In the genomic region with DNA sequence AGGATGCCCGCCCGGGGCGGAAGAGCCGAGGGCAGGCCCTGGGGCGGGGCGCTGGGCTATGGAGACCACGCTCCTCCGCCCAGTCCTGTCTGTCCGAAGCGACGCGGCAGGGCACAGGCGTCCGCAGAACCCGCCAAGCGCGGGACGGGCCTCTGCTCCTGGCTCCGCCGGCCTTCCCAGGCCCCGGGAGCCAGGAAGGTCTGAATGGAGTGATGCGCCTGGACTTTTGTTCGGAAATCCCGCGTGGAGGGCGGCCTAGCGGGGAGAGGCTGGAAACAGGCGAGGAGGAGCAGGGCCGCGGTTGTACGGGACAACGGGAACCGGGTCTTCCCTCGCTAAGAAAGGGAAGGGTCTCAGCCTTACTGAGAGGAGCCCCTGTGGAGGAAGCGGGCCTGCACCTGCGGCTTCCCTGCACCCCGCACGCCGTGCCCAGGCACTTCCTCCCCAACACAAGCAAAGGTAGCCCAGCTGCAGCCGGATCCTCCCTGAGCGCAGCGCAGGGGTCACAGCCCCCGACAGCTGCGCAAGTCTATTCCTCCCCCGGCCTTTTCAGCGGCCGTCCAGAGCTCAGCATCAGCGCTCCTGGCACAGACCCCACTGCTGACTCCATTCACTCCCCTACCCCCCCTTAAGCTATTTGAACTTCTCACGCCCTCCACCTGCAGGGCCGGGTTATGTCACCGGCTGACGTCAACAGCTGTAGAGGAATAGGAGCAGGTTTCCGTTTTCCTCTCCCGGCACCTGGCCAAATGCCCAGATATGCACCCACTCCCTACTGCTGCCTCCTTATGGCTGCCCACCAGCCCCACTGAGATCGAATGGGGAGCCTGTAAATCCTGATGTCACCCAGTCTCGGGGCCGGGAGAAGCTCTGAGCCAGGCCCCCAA, we compare ENCODE assay signal across 8 cellular contexts.
DNase-seq lines count a peak whose midpoint lies in the region; ATAC-seq and TF ChIP-seq lines count a peak whose summit lies in the region.

No MANE protein-coding gene starts in this region.

- no peak overlapping the region for H3K4me3 Mint-ChIP-seq in HFFc6

- no peaks in the 10 kb centered on the region; the same call in 1 of the 2 replicates for H3K9me3 Mint-ChIP-seq in HFFc6

- H3K36me3 Mint-ChIP-seq in HFFc6 (ENCODE audit: low read depth), result no peaks in the 10 kb centered on the region

- H3K27me3 Mint-ChIP-seq in HFFc6 (ENCODE audit: insufficient read depth), result peaks cover 27% of the 10 kb centered on the region

- H3K4me3 ChIP-seq in thoracic aorta, result peak overlapping the region; percentile 33

- no peaks in the 10 kb centered on the region for H3K9me3 ChIP-seq in thoracic aorta

- peak; percentile 18 for DNase-seq in activated gamma-delta T cell treated with Interleukin-2 at 50 U/mL for 16 hours
- DNase-seq in activated gamma-delta T cell (lab: John Stamatoyannopoulos, UW), result no peak
- DNase-seq in astrocyte of the hippocampus (ENCODE audit: low read depth, low spot score), result peak; percentile 16
- peak; percentile 55 for DNase-seq in islet precursor cell
- DNase-seq in thoracic aorta (ENCODE audit: low spot score), result no peak
- no peak for DNase-seq in germinal center (ENCODE audit: low spot score)
- DNase-seq in HFFc6, result no peak

- ATAC-seq in thoracic aorta (ENCODE audit: insufficient number of reproducible peaks, low FRiP score, low read depth) (no peak), HG03439 (IDR thresholded peaks at IDR 0.05; ENCODE audit: unreplicated experiment) (no peak)

- H3K4me1 Mint-ChIP-seq in HFFc6 (ENCODE audit: low read depth), result no peaks in the 10 kb centered on the region

- H3K27me3 ChIP-seq in thoracic aorta (replicated peaks; ENCODE audit: insufficient read depth), result no peaks in the 10 kb centered on the region

- H3K27ac Mint-ChIP-seq in HFFc6, result no peak overlapping the region

- TF ChIP-seq CTCF in thoracic aorta (IDR thresholded peaks at IDR 0.05) (no peak), HFFc6 (IDR thresholded peaks at IDR 0.05) (no peak)

- H3K36me3 ChIP-seq in thoracic aorta, result no peaks in the 10 kb centered on the region

- H3K27ac ChIP-seq in thoracic aorta, result no peak overlapping the region

- peaks cover 0 to 7% of the 10 kb centered on the region in 2 donors for H3K4me1 ChIP-seq in thoracic aorta (ENCODE audit: control insufficient read depth in 1 of 2, low read depth in 2 of 2)

Comparison
In these comparisons a context has a peak if more than half of its experiments do, and no peak if none do; other contexts are left out.
1. DNase-seq: peak in activated gamma-delta T cell treated with Interleukin-2 at 50 U/mL for 16 hours (single experiment), astrocyte of the hippocampus (single experiment) and islet precursor cell (single experiment); none in activated gamma-delta T cell (single experiment), thoracic aorta (single experiment), germinal center (single experiment) and HFFc6 (single experiment).